In genomic region chr3:39960515-39961403, GRCh38 we compare ENCODE assay signal across 15 cellular contexts.
DNase-seq lines count a peak whose midpoint lies in the region; ATAC-seq and TF ChIP-seq lines count a peak whose summit lies in the region.
"Had no signal": no experiment of that assay in that cellular context is flagged by ENCODE, and none has a peak within 500 bp of the region (broad histone marks: within the 10 kb centered on the region; RNA-seq: fewer than 3 reads in every experiment).

No MANE protein-coding gene starts in this region.

- intact Hi-C loops in prostate gland (cut with DNase I): no loop called here

- no peak for ATAC-seq in omental fat pad (ENCODE audit: low FRiP score)
- ATAC-seq: activated CD4-positive, alpha-beta T cell treated with anti-CD3 and anti-CD28 coated beads for 36 hours; activated T-cell treated with anti-CD3 and anti-CD28 coated beads, Interleukin-2, amount 50 U/mL, for 72 hours had no signal

- TF ChIP-seq CTCF in right atrium auricular region (IDR thresholded peaks at IDR 0.05) (no peak), tibial nerve (IDR thresholded peaks at IDR 0.05) (no peak), prostate gland (IDR thresholded peaks at IDR 0.05) (no peak), omental fat pad (IDR thresholded peaks at IDR 0.05) (no peak)

- peak; percentile 55 to 63 for TF ChIP-seq EP300 in tibial nerve (IDR thresholded peaks at IDR 0.05)

- no peaks in the 10 kb centered on the region for H3K27me3 ChIP-seq in right atrium auricular region
- H3K27me3 ChIP-seq in tibial nerve: no peaks in the 10 kb centered on the region
- H3K27me3 ChIP-seq in prostate gland (replicated peaks; ENCODE audit: insufficient read depth): no peaks in the 10 kb centered on the region

- peak overlapping the region; percentile 32 to 60 for H3K27ac ChIP-seq in right atrium auricular region
- peak overlapping the region in 2 of 4 donors; percentile 73 to 78 for H3K27ac ChIP-seq in tibial nerve
- H3K27ac ChIP-seq in prostate gland: no peak overlapping the region
- H3K27ac ChIP-seq: 22Rv1, PC-9 had no signal

- H3K36me3 ChIP-seq in right atrium auricular region: no peaks in the 10 kb centered on the region
- no peaks in the 10 kb centered on the region for H3K36me3 ChIP-seq in tibial nerve
- no peaks in the 10 kb centered on the region for H3K36me3 ChIP-seq in prostate gland

- no peak overlapping the region for H3K4me3 ChIP-seq in right atrium auricular region
- no peak overlapping the region for H3K4me3 ChIP-seq in tibial nerve
- H3K4me3 ChIP-seq in prostate gland: no peak overlapping the region
- H3K4me3 ChIP-seq: PC-9 had no signal

- WGBS in tibial nerve, 2 donors: 43 to 53% methylated on average over 6 of the region's 6 CpGs
- WGBS in prostate gland: 42% methylated on average over 6 of the region's 6 CpGs

- DNase-seq in DMS79 treated with DMSO at 0.1 percent for 48 hours (lab: John Stamatoyannopoulos, UW) (peak; percentile 4), DMS79 (lab: John Stamatoyannopoulos, UW) (no peak), dermis blood vessel endothelial cell (peak; percentile 98), right atrium auricular region (ENCODE audit: low spot score) (no peak), tibial nerve (ENCODE audit: low spot score in 2 of 2) (peak in 1 of 2 donors; percentile 20), prostate gland (ENCODE audit: low spot score) (no peak), omental fat pad (ENCODE audit: low spot score) (no peak), pons (ENCODE audit: low spot score) (no peak)
- DNase-seq: activated CD4-positive, alpha-beta T cell treated with anti-CD3 and anti-CD28 coated beads for 36 hours; activated T-cell treated with anti-CD3 and anti-CD28 coated beads, Interleukin-2, amount 50 U/mL, for 72 hours; naive B cell; NCI-H2227 treated with DMSO at 0.1 percent for 48 hours; PC-9; substantia nigra had no signal

- H3K9me3 ChIP-seq in right atrium auricular region (no peaks in the 10 kb centered on the region), tibial nerve (no peaks in the 10 kb centered on the region), prostate gland (no peaks in the 10 kb centered on the region)

- H3K4me1 ChIP-seq in right atrium auricular region (peaks cover 0 to 29% of the 10 kb centered on the region in 2 donors), tibial nerve (peaks cover 0 to 39% (median 14%) of the 10 kb centered on the region in 4 donors), prostate gland (replicated peaks) (no peaks in the 10 kb centered on the region)

- TF ChIP-seq POLR2A in tibial nerve (IDR thresholded peaks at IDR 0.05): no peak
- no peak for TF ChIP-seq POLR2A in prostate gland (IDR thresholded peaks at IDR 0.05)

Comparison
In these comparisons a context has a peak if more than half of its experiments do, and no peak if none do; other contexts are left out.
1. DNase-seq: peak in DMS79 treated with DMSO at 0.1 percent for 48 hours (single experiment) and dermis blood vessel endothelial cell (single experiment); none in DMS79 (single experiment), right atrium auricular region (single experiment), prostate gland (single experiment), omental fat pad (single experiment) and pons (single experiment).
2. H3K27ac ChIP-seq: peak in right atrium auricular region (2 of 2); none in prostate gland (0 of 2).